In genomic region chr17:42436401-42436800, GRCh38 we compare ENCODE assay signal across 9 cellular contexts. TPM values are rescaled to one million over a fixed set of nuclear protein-coding genes. Genes with fewer than 3 reads are reported as not detected.
A peak's percentile ranks its signal among the peaks of the same experiment; 100 is the strongest.
DNase-seq lines count a peak whose midpoint lies in the region; ATAC-seq, FAIRE-seq and TF ChIP-seq lines count a peak whose summit lies in the region.
"Had no signal": no experiment of that assay in that cellular context is flagged by ENCODE, and none has a peak within 500 bp of the region (broad histone marks: within the 10 kb centered on the region; RNA-seq: fewer than 3 reads in every experiment).

No MANE protein-coding gene starts in this region.

- H3K9me3 ChIP-seq in GM23248 (ENCODE audit: low read depth) (no peaks in the 10 kb centered on the region), K562 (replicated peaks; ENCODE audit: control insufficient read depth, insufficient read depth, low read depth, low read length) (no peaks in the 10 kb centered on the region), right cardiac atrium (ENCODE audit: control insufficient read depth, low read length) (no peaks in the 10 kb centered on the region), stomach (no peaks in the 10 kb centered on the region)

- CTCF ChIA-PET in K562 (lab: Yijun Ruan, JAX; ENCODE audit: low intra/inter-chr PET ratio) = no interaction called here

- no peak for TF ChIP-seq POLR2A in K562 (conservative IDR thresholded peaks at IDR 0.05)
- no peak for TF ChIP-seq POLR2A in stomach (IDR thresholded peaks at IDR 0.05)

- H3K4me1 Mint-ChIP-seq in activated naive CD8-positive, alpha-beta T cell treated with anti-CD3 and anti-CD28 coated beads, Interleukin-2, amount 50 U/mL, for 24 hours = peaks cover 1% of the 10 kb centered on the region

- FAIRE-seq in K562 (lab: Jason Lieb, UNC) = no peak

- intact Hi-C loops in K562 (cut with micrococcal nuclease) (no loop called here), right cardiac atrium (cut with DNase I) (loop anchor here in 1 of 4 donors (10.0 kb wide), 1 partner anchor 88 kb away; no protein-coding TSS in a partner anchor), stomach (cut with DNase I; ENCODE audit: low total_unique reads) (no loop called here)

- no peak overlapping the region for H3K4me3 Mint-ChIP-seq in activated naive CD8-positive, alpha-beta T cell treated with anti-CD3 and anti-CD28 coated beads, Interleukin-2, amount 50 U/mL, for 24 hours

- no peaks in the 10 kb centered on the region for H3K36me3 Mint-ChIP-seq in activated naive CD8-positive, alpha-beta T cell treated with anti-CD3 and anti-CD28 coated beads, Interleukin-2, amount 50 U/mL, for 24 hours (ENCODE audit: low read depth)

- no TSS peak for BruUV-seq in K562 (replicated peaks; lab: Mats Ljungman, UMichigan)

- peak overlapping the region; percentile 50 for H3K4me3 ChIP-seq in GM23248
- H3K4me3 ChIP-seq in K562 = no peak overlapping the region
- H3K4me3 ChIP-seq in right cardiac atrium (ENCODE audit: low read length) = no peak overlapping the region
- no peak overlapping the region for H3K4me3 ChIP-seq in stomach

- H3K36me3 ChIP-seq in GM23248 (ENCODE audit: low read depth) (no peaks in the 10 kb centered on the region), K562 (ENCODE audit: control insufficient read depth, insufficient read depth, low read length) (no peaks in the 10 kb centered on the region), stomach (no peaks in the 10 kb centered on the region)

- no peaks in the 10 kb centered on the region for H3K9me2 ChIP-seq in GM23248 (ENCODE audit: insufficient read depth)

- 0 to 1% methylated on average over 6 of the region's 6 CpGs for WGBS in GM23248 (ENCODE audit: low coverage in 1 of 2, low lambda C conversion rate in 2 of 2, missing lambda C conversion rate in 2 of 2), 2 experiments
- 52% methylated on average over 6 of the region's 6 CpGs for WGBS in K562 (ENCODE audit: insufficient coverage, low coverage, missing lambda C conversion rate)
- 27% methylated on average over 6 of the region's 6 CpGs for WGBS in right cardiac atrium
- WGBS in stomach, 5 donors = 54 to 69% (median 58%) methylated on average over 6 of the region's 6 CpGs

- H3K27me3 ChIP-seq in GM23248 (replicated peaks; ENCODE audit: insufficient read depth) = no peaks in the 10 kb centered on the region
- no peaks in the 10 kb centered on the region for H3K27me3 ChIP-seq in K562 (ENCODE audit: control insufficient read depth in 2 of 2, insufficient read depth in 2 of 2, low read length in 2 of 2)
- H3K27me3 ChIP-seq in right cardiac atrium (ENCODE audit: control insufficient read depth, insufficient read depth) = no peaks in the 10 kb centered on the region
- no peaks in the 10 kb centered on the region for H3K27me3 ChIP-seq in stomach
- H3K27me3 ChIP-seq: foreskin keratinocyte had no signal

- TF ChIP-seq RAD21 in K562 (CRISPR knock-in tag; conservative IDR thresholded peaks at IDR 0.05 in 1 of 2, IDR thresholded peaks at IDR 0.05 in 1 of 2) = no peak

- H3K79me2 ChIP-seq in GM23248 (ENCODE audit: insufficient read depth) (no peaks in the 10 kb centered on the region), K562 (ENCODE audit: control insufficient read depth, insufficient read depth, low read length) (no peaks in the 10 kb centered on the region)

- POLR2A ChIA-PET in K562 (lab: Yijun Ruan, JAX) = interaction anchor here (1.9 kb wide), 1 partner anchor 13 kb away, joined by 7 read pairs; the partner anchor contains the start of gene CAVIN1

- H3K27ac ChIP-seq in GM23248 (peak overlapping the region; percentile 96), K562 (ENCODE audit: extremely low read depth, low read depth, low read length) (no peak overlapping the region), right cardiac atrium (ENCODE audit: low read length) (peak overlapping the region; percentile 76), stomach (peak overlapping the region; percentile 13 to 84 (median 69))
- H3K27ac ChIP-seq: foreskin keratinocyte had no signal

- DNase-seq in GM23248 = peak; percentile 98
- peak in 1 of 4 experiments; percentile 10 for DNase-seq in K562 (ENCODE audit: extremely low read depth in 1 of 4, low spot score in 3 of 4)
- peak in 1 of 3 donors; percentile 47 for DNase-seq in right cardiac atrium
- DNase-seq in stomach = no peak
- DNase-seq in NCI-H1092 treated with DMSO at 0.1 percent for 48 hours (lab: John Stamatoyannopoulos, UW) = no peak
- no peak for DNase-seq in OCI-M2 (lab: John Stamatoyannopoulos, UW; ENCODE audit: unreplicated experiment)
- DNase-seq in activated naive CD8-positive, alpha-beta T cell treated with anti-CD3 and anti-CD28 coated beads, Interleukin-2, amount 50 U/mL, for 24 hours = no peak
- no peak for DNase-seq in activated CD4-positive, alpha-beta T cell treated with anti-CD3 and anti-CD28 coated beads for 4 hours

- ATAC-seq in K562 (no peak), right cardiac atrium (peak; percentile 90 to 98)
- no peak for ATAC-seq in activated naive CD8-positive, alpha-beta T cell treated with anti-CD3 and anti-CD28 coated beads, Interleukin-2, amount 50 U/mL, for 24 hours
- ATAC-seq: foreskin keratinocyte had no signal

- peaks cover 13% of the 10 kb centered on the region for H3F3A ChIP-seq in GM23248 (ENCODE audit: insufficient read depth)

- peaks cover 4% of the 10 kb centered on the region for H3K27me3 Mint-ChIP-seq in activated naive CD8-positive, alpha-beta T cell treated with anti-CD3 and anti-CD28 coated beads, Interleukin-2, amount 50 U/mL, for 24 hours

- TF ChIP-seq EP300 in K562 (IDR thresholded peaks at IDR 0.05; ENCODE audit: low read length) = no peak
- no peak for TF ChIP-seq EP300 in stomach (IDR thresholded peaks at IDR 0.05)

- peak overlapping the region; percentile 75 for H3K4me2 ChIP-seq in GM23248 (ENCODE audit: unreplicated experiment)
- H3K4me2 ChIP-seq in K562 (ENCODE audit: insufficient read depth, low read length) = no peak overlapping the region

- H4K20me1 ChIP-seq in GM23248 (ENCODE audit: insufficient read depth) (no peaks in the 10 kb centered on the region), K562 (replicated peaks; ENCODE audit: control insufficient read depth, insufficient read depth, low read length) (no peaks in the 10 kb centered on the region)

- no peaks in the 10 kb centered on the region for H3K9me1 ChIP-seq in K562 (ENCODE audit: control insufficient read depth, insufficient read depth, low read length)

- peak overlapping the region; percentile 75 for H3K9ac ChIP-seq in GM23248
- no peak overlapping the region for H3K9ac ChIP-seq in K562 (ENCODE audit: insufficient read depth in 1 of 2, low read depth in 2 of 2, low read length in 2 of 2)

- no peak overlapping the region for H3K27ac Mint-ChIP-seq in activated naive CD8-positive, alpha-beta T cell treated with anti-CD3 and anti-CD28 coated beads, Interleukin-2, amount 50 U/mL, for 24 hours

- H2AFZ ChIP-seq in GM23248 (peak overlapping the region; percentile 74), K562 (ENCODE audit: low read depth, low read length) (peak overlapping the region; percentile 44)

- in situ Hi-C loops in GM23248 (cut with MboI) (no loop called here), K562 (cut with MboI) (no loop called here)

- H3K4me1 ChIP-seq in GM23248 (ENCODE audit: insufficient read depth) (peaks cover 11% of the 10 kb centered on the region), K562 (replicated peaks in 1 of 2; ENCODE audit: control insufficient read depth in 2 of 2, insufficient read depth in 2 of 2, low read length in 2 of 2) (no peaks in the 10 kb centered on the region; a peak in 1 of 5 replicates), right cardiac atrium (ENCODE audit: control insufficient read depth, insufficient read depth, low read length) (no peaks in the 10 kb centered on the region), stomach (peaks cover 0 to 8% (median 2%) of the 10 kb centered on the region in 4 donors)
- H3K4me1 ChIP-seq: foreskin keratinocyte had no signal

- no peaks in the 10 kb centered on the region for H3K9me3 Mint-ChIP-seq in activated naive CD8-positive, alpha-beta T cell treated with anti-CD3 and anti-CD28 coated beads, Interleukin-2, amount 50 U/mL, for 24 hours

- TF ChIP-seq CTCF in K562 (IDR thresholded peaks at IDR 0.05 in 2 of 3, conservative IDR thresholded peaks at IDR 0.05 in 1 of 3; ENCODE audit: insufficient read depth in 2 of 3, low read depth in 1 of 3, low read length in 3 of 3) (no peak), stomach (IDR thresholded peaks at IDR 0.05) (no peak)

RNA-seq across cellular contexts. Expression of gene CAVIN1, which starts 13.3 kb away (rescaled TPM):
- total RNA-seq in GM23248 (2014; rRNA removed; shearing (Covaris generic)) = 1,074 and 1,102 TPM in 2 replicates
- 666 and 686 TPM in 2 replicates for polyA plus RNA-seq in GM23248 (2016; fragmentation: Nextera tagmentation; extraction: Ambion mirVana)
- 11.6 and 29.3 TPM in 2 replicates for total RNA-seq in K562 (2011; cell fraction: chromatin; rRNA removed; ENCODE audit: low replicate concordance)
- total RNA-seq in K562 (2011; cell fraction: nucleolus; rRNA removed) = 22.9 and 29.9 TPM in 2 replicates
- 18.6 and 22.2 TPM in 2 replicates for total RNA-seq in K562 (2011; cell fraction: nucleoplasm; rRNA removed)
- total RNA-seq in K562 (2014; rRNA removed) = 126 and 135 TPM in 2 replicates
- 56.1 and 57.8 TPM in 2 replicates for total RNA-seq in K562 (2014; rRNA removed; fragmentation: Illumina TruSeq; extraction: Trizol)
- total RNA-seq in K562 (2015; rRNA removed; fragmentation: Illumina TruSeq; extraction: Trizol) = 74.5 and 80.0 TPM in 2 replicates
- total RNA-seq in K562 (2021) = 143 and 162 TPM in 2 replicates
- 44.6 and 60.0 TPM in 2 replicates for polyA plus RNA-seq in K562 (2011; rRNA removed)
- 39.4 and 107 TPM in 2 replicates for polyA plus RNA-seq in K562 (2011; cell fraction: cytosol; rRNA removed)
- 8.0 and 16.1 TPM in 2 replicates for polyA plus RNA-seq in K562 (2011; cell fraction: nucleus; rRNA removed)
- 74.3 and 99.4 TPM in 2 replicates for polyA plus RNA-seq in K562 (2012)
- polyA plus RNA-seq in K562 (2014; fragmentation: Illumina TruSeq; extraction: Trizol) = 77.6 and 93.7 TPM in 2 replicates
- 1 to 10 TPM; 6.8 to 8.6 TPM for polyA plus RNA-seq in K562 (2014; fragmentation: Nextera tagmentation; extraction: Ambion mirVana)
- polyA plus RNA-seq in K562 (2014; rRNA removed) = 72.9 and 92.8 TPM in 2 replicates
- polyA minus RNA-seq in K562 (2011; rRNA and poly(A)+ RNA removed) = 34.7 and 64.3 TPM in 2 replicates
- polyA minus RNA-seq in K562 (2011; cell fraction: cytosol; rRNA and poly(A)+ RNA removed) = 81.5 and 110 TPM in 2 replicates
- 9.4 and 9.6 TPM in 2 replicates for polyA minus RNA-seq in K562 (2011; cell fraction: nucleus; rRNA and poly(A)+ RNA removed)
- total RNA-seq in right cardiac atrium = 100 to 1,000 TPM; 173 to 256 (median 203) TPM
- polyA plus RNA-seq in right cardiac atrium = 153 TPM
- total RNA-seq in stomach = 100 to 1,000 TPM in 3 of 5 donors, 10 to 100 TPM in 2; 75.2 to 244 (median 162) TPM
- 100 to 1,000 TPM in 1 of 3 donors, 10 to 100 TPM in 2; 61.2 to 104 (median 94.2) TPM for polyA plus RNA-seq in stomach

RNA-seq across cellular contexts. Expression of gene ATP6V0A1, which starts 22.3 kb away (rescaled TPM):
- total RNA-seq in GM23248 (2014; rRNA removed; shearing (Covaris generic)) = 15.3 and 16.3 TPM in 2 replicates
- polyA plus RNA-seq in GM23248 (2016; fragmentation: Nextera tagmentation; extraction: Ambion mirVana) = 21.6 and 26.0 TPM in 2 replicates
- total RNA-seq in K562 (2011; cell fraction: chromatin; rRNA removed; ENCODE audit: low replicate concordance) = 998 and 1,046 TPM in 2 replicates
- 668 and 698 TPM in 2 replicates for total RNA-seq in K562 (2011; cell fraction: nucleolus; rRNA removed)
- total RNA-seq in K562 (2011; cell fraction: nucleoplasm; rRNA removed) = 746 and 878 TPM in 2 replicates
- total RNA-seq in K562 (2014; rRNA removed) = 71.7 and 82.2 TPM in 2 replicates
- total RNA-seq in K562 (2014; rRNA removed; fragmentation: Illumina TruSeq; extraction: Trizol) = 75.5 and 89.2 TPM in 2 replicates
- 54.9 and 56.1 TPM in 2 replicates for total RNA-seq in K562 (2015; rRNA removed; fragmentation: Illumina TruSeq; extraction: Trizol)
- 127 and 141 TPM in 2 replicates for total RNA-seq in K562 (2021)
- 102 and 104 TPM in 2 replicates for polyA plus RNA-seq in K562 (2011; rRNA removed)
- 101 and 137 TPM in 2 replicates for polyA plus RNA-seq in K562 (2011; cell fraction: cytosol; rRNA removed)
- 300 and 643 TPM in 2 replicates for polyA plus RNA-seq in K562 (2011; cell fraction: nucleus; rRNA removed)
- 77.1 and 103 TPM in 2 replicates for polyA plus RNA-seq in K562 (2012)
- polyA plus RNA-seq in K562 (2014; fragmentation: Illumina TruSeq; extraction: Trizol) = 143 and 158 TPM in 2 replicates
- polyA plus RNA-seq in K562 (2014; fragmentation: Nextera tagmentation; extraction: Ambion mirVana) = 10 to 100 TPM; 11.8 to 46.3 TPM
- polyA plus RNA-seq in K562 (2014; rRNA removed) = 62.7 and 80.3 TPM in 2 replicates
- 165 and 302 TPM in 2 replicates for polyA minus RNA-seq in K562 (2011; rRNA and poly(A)+ RNA removed)
- 41.3 and 104 TPM in 2 replicates for polyA minus RNA-seq in K562 (2011; cell fraction: cytosol; rRNA and poly(A)+ RNA removed)
- polyA minus RNA-seq in K562 (2011; cell fraction: nucleus; rRNA and poly(A)+ RNA removed) = 181 and 232 TPM in 2 replicates
- 10 to 100 TPM; 42.1 to 57.7 (median 48.8) TPM for total RNA-seq in right cardiac atrium
- polyA plus RNA-seq in right cardiac atrium = 33.4 TPM
- total RNA-seq in stomach = 100 to 1,000 TPM in 3 of 5 donors, 10 to 100 TPM in 2; 61.7 to 435 (median 123) TPM
- 10 to 100 TPM; 13.1 to 24.5 (median 13.2) TPM for polyA plus RNA-seq in stomach

RNA-seq across cellular contexts. Expression of gene STAT3, which starts 48.2 kb away (rescaled TPM):
- total RNA-seq in GM23248 (2014; rRNA removed; shearing (Covaris generic)) = 79.4 and 84.1 TPM in 2 replicates
- 112 and 115 TPM in 2 replicates for polyA plus RNA-seq in GM23248 (2016; fragmentation: Nextera tagmentation; extraction: Ambion mirVana)
- 176 and 210 TPM in 2 replicates for total RNA-seq in K562 (2011; cell fraction: chromatin; rRNA removed; ENCODE audit: low replicate concordance)
- total RNA-seq in K562 (2011; cell fraction: nucleolus; rRNA removed) = 110 and 117 TPM in 2 replicates
- 145 and 167 TPM in 2 replicates for total RNA-seq in K562 (2011; cell fraction: nucleoplasm; rRNA removed)
- 90.4 and 99.6 TPM in 2 replicates for total RNA-seq in K562 (2014; rRNA removed)
- 108 and 115 TPM in 2 replicates for total RNA-seq in K562 (2014; rRNA removed; fragmentation: Illumina TruSeq; extraction: Trizol)
- total RNA-seq in K562 (2015; rRNA removed; fragmentation: Illumina TruSeq; extraction: Trizol) = 105 and 113 TPM in 2 replicates
- total RNA-seq in K562 (2021) = 120 and 133 TPM in 2 replicates
- polyA plus RNA-seq in K562 (2011; rRNA removed) = 90.0 and 120 TPM in 2 replicates
- polyA plus RNA-seq in K562 (2011; cell fraction: cytosol; rRNA removed) = 83.3 and 125 TPM in 2 replicates
- 58.4 and 72.2 TPM in 2 replicates for polyA plus RNA-seq in K562 (2011; cell fraction: nucleus; rRNA removed)
- 160 and 179 TPM in 2 replicates for polyA plus RNA-seq in K562 (2012)
- polyA plus RNA-seq in K562 (2014; fragmentation: Illumina TruSeq; extraction: Trizol) = 179 and 180 TPM in 2 replicates
- polyA plus RNA-seq in K562 (2014; fragmentation: Nextera tagmentation; extraction: Ambion mirVana) = 100 to 1,000 TPM; 114 to 160 TPM
- polyA plus RNA-seq in K562 (2014; rRNA removed) = 120 and 134 TPM in 2 replicates
- 111 and 124 TPM in 2 replicates for polyA minus RNA-seq in K562 (2011; rRNA and poly(A)+ RNA removed)
- 68.3 and 70.2 TPM in 2 replicates for polyA minus RNA-seq in K562 (2011; cell fraction: cytosol; rRNA and poly(A)+ RNA removed)
- 35.3 and 48.0 TPM in 2 replicates for polyA minus RNA-seq in K562 (2011; cell fraction: nucleus; rRNA and poly(A)+ RNA removed)
- total RNA-seq in right cardiac atrium = 100 to 1,000 TPM; 100 to 192 (median 105) TPM
- polyA plus RNA-seq in right cardiac atrium = 46.9 TPM
- total RNA-seq in stomach = 100 to 1,000 TPM in 4 of 5 donors, 10 to 100 TPM in 1; 70.4 to 207 (median 159) TPM
- 10 to 100 TPM; 31.3 to 46.6 (median 42.3) TPM for polyA plus RNA-seq in stomach

Comparison
In these comparisons a context has a peak if more than half of its experiments do, and no peak if none do; other contexts are left out.
1. ATAC-seq: peak in right cardiac atrium (2 of 2); none in K562 (single experiment) and activated naive CD8-positive, alpha-beta T cell treated with anti-CD3 and anti-CD28 coated beads, Interleukin-2, amount 50 U/mL, for 24 hours (single experiment).